ENCODE assay signal across 18 cellular contexts in genomic region chr6:129447166-129447565, GRCh38.
"Had no signal": no experiment of that assay in that cellular context is flagged by ENCODE, and none has a peak within 500 bp of the region (broad histone marks: within the 10 kb centered on the region; RNA-seq: fewer than 3 reads in every experiment).

No MANE protein-coding gene starts in this region.

- H3K27me3 ChIP-seq: adrenal gland, neutrophil, tibial nerve had no signal

- H3K4me1 ChIP-seq: tibial nerve had no signal

- H3K27ac Mint-ChIP-seq: activated CD4-positive, alpha-beta memory T cell treated with anti-CD3 and anti-CD28 coated beads, Interleukin-2, amount 10 ng/mL, durations not matched to agents 7 days and 5 days; activated T-helper 2 cell treated with anti-CD3 and anti-CD28 coated beads, Interferon-gamma antibody, Interleukin-2, Interleukin-4, amounts not matched to agents 10 μg/mL and 5 μg/mL and 100 μg/mL, durations not matched to agents 14 hours and 24 hours and 36 hours; T-helper 17 cell had no signal

- H3K27me3 Mint-ChIP-seq: T-helper 17 cell had no signal

- H3K4me3 ChIP-seq: adrenal gland, coronary artery, left ventricle myocardium inferior, tibial nerve had no signal

- H3K27ac ChIP-seq: adrenal gland, coronary artery, left ventricle myocardium inferior, neutrophil, tibial nerve had no signal

- H3K9me3 ChIP-seq: adrenal gland, left ventricle myocardium inferior, neutrophil, tibial nerve had no signal

- ATAC-seq: activated CD4-positive, CD25-positive, alpha-beta regulatory T cell treated with anti-CD3 and anti-CD28 coated beads, Interleukin-2, amount 50 U/mL, for 24 hours; right cardiac atrium; SK-N-SH treated with all-trans-retinoic acid at 6 μM for 48 hours; T-helper 17 cell had no signal

- DNase-seq: activated CD4-positive, alpha-beta memory T cell treated with anti-CD3 and anti-CD28 coated beads, Interleukin-2, amount 10 ng/mL, durations not matched to agents 7 days and 5 days; activated CD8-positive, alpha-beta memory T cell treated with anti-CD3 and anti-CD28 coated beads, Interleukin-2, amount 50 U/mL, for 48 hours; adrenal gland; caudate nucleus; effector CD4-positive, alpha-beta T cell; foreskin melanocyte; head of caudate nucleus; left ventricle myocardium inferior; right cardiac atrium; Right ventricle myocardium superior; small intestine; T-helper 17 cell had no signal

- H3K4me3 Mint-ChIP-seq: activated CD4-positive, alpha-beta memory T cell treated with anti-CD3 and anti-CD28 coated beads, Interleukin-2, amount 10 ng/mL, durations not matched to agents 7 days and 5 days had no signal

- H3K36me3 ChIP-seq: adrenal gland, neutrophil had no signal
